In genomic region chr14:95493976-95494375, GRCh38 we compare ENCODE assay signal across 19 cellular contexts. TPM values are rescaled to one million over a fixed set of nuclear protein-coding genes. Genes with fewer than 3 reads are reported as not detected.
DNase-seq lines count a peak whose midpoint lies in the region; ATAC-seq and TF ChIP-seq lines count a peak whose summit lies in the region.
"Had no signal": no experiment of that assay in that cellular context is flagged by ENCODE, and none has a peak within 500 bp of the region (broad histone marks: within the 10 kb centered on the region; RNA-seq: fewer than 3 reads in every experiment).

No MANE protein-coding gene starts in this region.

- H3K27me3 ChIP-seq in heart right ventricle (no peaks in the 10 kb centered on the region), OCI-LY3 (ENCODE audit: low read depth, low read length) (no peaks in the 10 kb centered on the region)
- H3K27me3 ChIP-seq: body of pancreas, SJSA1 had no signal

- H3K4me2 ChIP-seq in OCI-LY3 (ENCODE audit: low read length) = 0 out of 2 replicates have a peak overlapping the region, but pooled peaks have one; percentile 73

- H3K4me1 ChIP-seq in heart right ventricle (peaks cover 15 to 73% (median 55%) of the 10 kb centered on the region in 9 donors), OCI-LY3 (ENCODE audit: low read length) (peaks cover 50% of the 10 kb centered on the region)
- H3K4me1 ChIP-seq: body of pancreas had no signal

- 93 to 94% methylated on average over 4 of the region's 4 CpGs for WGBS in heart right ventricle, 2 donors

- no peak for ATAC-seq in left ventricle myocardium superior
- ATAC-seq in heart right ventricle = no peak
- ATAC-seq in stimulated activated memory B cell treated with anti-CD40 and anti-IgM and Interleukin-4, amounts not matched to agents 10 μg/mL and 1 μg/mL and 100 μg/mL, for 72 hours = no peak
- no peak for ATAC-seq in GM18511 (IDR thresholded peaks at IDR 0.05; ENCODE audit: unreplicated experiment)
- no peak for ATAC-seq in GM18858 (IDR thresholded peaks at IDR 0.05; ENCODE audit: unreplicated experiment)
- ATAC-seq: activated naive CD4-positive, alpha-beta T cell treated with anti-CD3 and anti-CD28 coated beads, Interleukin-2, amount 50 U/mL, for 72 hours; body of pancreas; HCT116; Panc1 had no signal

- H3K4me3 Mint-ChIP-seq in brain = no peak overlapping the region
- peak overlapping the region; percentile 1 for H3K4me3 Mint-ChIP-seq in stimulated activated memory B cell treated with anti-CD40 and anti-IgM and Interleukin-4, amounts not matched to agents 10 μg/mL and 1 μg/mL and 100 μg/mL, for 72 hours

- H3K9me3 Mint-ChIP-seq in brain = peaks cover 0 to 12% (median 6%) of the 10 kb centered on the region in 5 experiments
- no peaks in the 10 kb centered on the region for H3K9me3 Mint-ChIP-seq in stimulated activated memory B cell treated with anti-CD40 and anti-IgM and Interleukin-4, amounts not matched to agents 10 μg/mL and 1 μg/mL and 100 μg/mL, for 72 hours

- peak overlapping the region in 1 of 10 donors; percentile 82 for H3K27ac ChIP-seq in heart right ventricle
- H3K27ac ChIP-seq in OCI-LY3 (ENCODE audit: low read length) = no peak overlapping the region
- H3K27ac ChIP-seq: body of pancreas, SJSA1 had no signal

- H2AFZ ChIP-seq in OCI-LY3 (ENCODE audit: low read depth, low read length) = no peak overlapping the region

- H3K4me3 ChIP-seq in heart right ventricle (no peak overlapping the region), OCI-LY3 (ENCODE audit: low read length) (no peak overlapping the region)
- H3K4me3 ChIP-seq: body of pancreas, SJSA1 had no signal

- peak overlapping the region in 3 of 5 experiments; percentile 26 to 46 (median 37) for H3K27ac Mint-ChIP-seq in brain
- peak overlapping the region; percentile 91 for H3K27ac Mint-ChIP-seq in stimulated activated memory B cell treated with anti-CD40 and anti-IgM and Interleukin-4, amounts not matched to agents 10 μg/mL and 1 μg/mL and 100 μg/mL, for 72 hours

- peak; percentile 29 for DNase-seq in left ventricle myocardium superior
- DNase-seq in heart right ventricle = no peak
- DNase-seq in HuH-7 (ENCODE audit: low spot score) = no peak
- DNase-seq: body of pancreas; Calu3; NCI-H1092; NCI-H1930; NCI-H226; small intestine; stimulated activated CD4-positive, alpha-beta T cell treated with anti-CD3 and anti-CD28 coated beads, Interleukin-2, amount 100 ng/mL, for 48 hours had no signal

- H3K9me3 ChIP-seq in heart right ventricle (peaks cover 0 to 6% (median 0%) of the 10 kb centered on the region in 11 donors), OCI-LY3 (ENCODE audit: insufficient read depth, low read length) (no peaks in the 10 kb centered on the region)
- H3K9me3 ChIP-seq: body of pancreas, SJSA1 had no signal

- H3K36me3 Mint-ChIP-seq in brain = no peaks in the 10 kb centered on the region
- H3K36me3 Mint-ChIP-seq in stimulated activated memory B cell treated with anti-CD40 and anti-IgM and Interleukin-4, amounts not matched to agents 10 μg/mL and 1 μg/mL and 100 μg/mL, for 72 hours = peaks cover 17% of the 10 kb centered on the region

- 0 out of 2 replicates have a peak, but pooled peaks cover 5% of the 10 kb centered on the region for H4K20me1 ChIP-seq in OCI-LY3 (ENCODE audit: insufficient read depth, low read length)

- H3K79me2 ChIP-seq in OCI-LY3 (ENCODE audit: low read length) = peaks cover 90% of the 10 kb centered on the region

- peaks cover 9% of the 10 kb centered on the region for H3K27me3 Mint-ChIP-seq in brain
- no peaks in the 10 kb centered on the region for H3K27me3 Mint-ChIP-seq in stimulated activated memory B cell treated with anti-CD40 and anti-IgM and Interleukin-4, amounts not matched to agents 10 μg/mL and 1 μg/mL and 100 μg/mL, for 72 hours

- intact Hi-C loops in left ventricle myocardium superior (cut with micrococcal nuclease) = no loop called here
- intact Hi-C loops in heart right ventricle (cut with DNase I) = no loop called here

- TF ChIP-seq CTCF in heart right ventricle (IDR thresholded peaks at IDR 0.05) (no peak), OCI-LY3 (IDR thresholded peaks at IDR 0.05; ENCODE audit: low read depth, low read length) (no peak), brain (conservative IDR thresholded peaks at IDR 0.05) (no peak)

- no peak overlapping the region; the same call in 1 of the 2 replicates for H3K9ac ChIP-seq in OCI-LY3 (ENCODE audit: low read length)

- H3K4me1 Mint-ChIP-seq in brain = peaks cover 54% of the 10 kb centered on the region
- H3K4me1 Mint-ChIP-seq in stimulated activated memory B cell treated with anti-CD40 and anti-IgM and Interleukin-4, amounts not matched to agents 10 μg/mL and 1 μg/mL and 100 μg/mL, for 72 hours = peaks cover 74% of the 10 kb centered on the region

- no peaks in the 10 kb centered on the region for H3K36me3 ChIP-seq in heart right ventricle
- H3K36me3 ChIP-seq in OCI-LY3 (replicated peaks; ENCODE audit: low read depth, low read length) = peaks cover 10% of the 10 kb centered on the region
- H3K36me3 ChIP-seq: SJSA1 had no signal

RNA-seq across cellular contexts. Expression of gene SYNE3, which starts 22.5 kb away (rescaled TPM):
- total RNA-seq in left ventricle myocardium superior (12.2 TPM), heart right ventricle (10 to 100 TPM in 5 of 10 donors, 1 to 10 TPM in 5; 4.8 to 15.4 (median 10.4) TPM)
- polyA plus RNA-seq in heart right ventricle (1 to 10 TPM; 1.5 to 5.3 TPM), brain (ENCODE audit: insufficient read depth, low read depth, low replicate concordance) (2.0 TPM)

RNA-seq across cellular contexts. Expression of gene GLRX5, which starts 40.9 kb away (rescaled TPM):
- total RNA-seq in left ventricle myocardium superior (94.0 TPM), heart right ventricle (100 to 1,000 TPM in 2 of 10 donors, 10 to 100 TPM in 8; 69.9 to 121 (median 91.8) TPM)
- polyA plus RNA-seq in heart right ventricle (10 to 100 TPM; 49.8 to 66.6 TPM), brain (ENCODE audit: insufficient read depth, low read depth, low replicate concordance) (109 TPM)
